8 cellular contexts compared by ENCODE assay signal in genomic region chr7:727104-727805, GRCh38. TPM values are rescaled to one million over a fixed set of nuclear protein-coding genes. Genes with fewer than 3 reads are reported as not detected.
DNase-seq lines count a peak whose midpoint lies in the region; ATAC-seq and TF ChIP-seq lines count a peak whose summit lies in the region.

PRKAR1B (minus strand) TSS chr7:727281; CDS start chr7:711505, 15,776 bp downstream.

- intact Hi-C loops in heart right ventricle (cut with DNase I), result loop anchor here in 3 of 10 donors (5.0 to 10.0 kb wide), 3 partner anchors 60 to 212 kb away; partner anchors contain the start of gene PDGFA (in 2 of the 3)

- H3K9me3 ChIP-seq in heart right ventricle, result no peaks in the 10 kb centered on the region

- H3K27ac ChIP-seq in heart right ventricle (peak within 1 kb of the TSS in 9 of 10 donors; percentile 73 to 86 (median 78)), rectal smooth muscle tissue (ENCODE audit: low read depth, low read length) (peak within 1 kb of the TSS; percentile 57)

- H3K4me1 ChIP-seq in heart right ventricle (peaks cover 9 to 46% (median 32%) of the 10 kb centered on the region in 9 donors), rectal smooth muscle tissue (ENCODE audit: control insufficient read depth, insufficient read depth, low read length) (peaks cover 6% of the 10 kb centered on the region)

- H3K4me3 ChIP-seq in heart right ventricle (peak within 1 kb of the TSS; percentile 50 to 96 (median 66)), rectal smooth muscle tissue (ENCODE audit: low read length) (peak within 1 kb of the TSS; percentile 87)

- H3K36me3 Mint-ChIP-seq in activated naive CD4-positive, alpha-beta T cell treated with anti-CD3 and anti-CD28 coated beads, Interleukin-2, amount 50 U/mL, for 72 hours, result peaks cover 29 to 38% of the 10 kb centered on the region in 2 donors

- H3K27ac Mint-ChIP-seq in activated naive CD4-positive, alpha-beta T cell treated with anti-CD3 and anti-CD28 coated beads, Interleukin-2, amount 50 U/mL, for 72 hours, result peak within 1 kb of the TSS; percentile 81 to 86

- ATAC-seq in HG02870 (IDR thresholded peaks at IDR 0.05; ENCODE audit: unreplicated experiment) (peak; percentile 41), heart right ventricle (no peak)
- ATAC-seq in activated naive CD4-positive, alpha-beta T cell treated with anti-CD3 and anti-CD28 coated beads, Interleukin-2, amount 50 U/mL, for 72 hours, result peak; percentile 42 to 71

- no peak for TF ChIP-seq CTCF in heart right ventricle (IDR thresholded peaks at IDR 0.05)

- DNase-seq in NCI-H82 (lab: John Stamatoyannopoulos, UW), result peak; percentile 39
- no peak for DNase-seq in NCI-H82 treated with DMSO at 0.1 percent for 48 hours (lab: John Stamatoyannopoulos, UW; ENCODE audit: unreplicated experiment)
- peak; percentile 72 for DNase-seq in NCI-H69 (lab: John Stamatoyannopoulos, UW)
- DNase-seq in activated naive CD4-positive, alpha-beta T cell treated with anti-CD3 and anti-CD28 coated beads, Interleukin-2, amount 50 U/mL, for 72 hours (ENCODE audit: low spot score in 2 of 2), result peak; percentile 36 to 54
- DNase-seq in heart right ventricle, result no peak
- DNase-seq in dedifferentiated amniotic fluid mesenchymal stem cell (ENCODE audit: extremely low spot score), result no peak

- H3K9ac ChIP-seq in rectal smooth muscle tissue (ENCODE audit: low read length), result peak within 1 kb of the TSS; percentile 81

- H3K36me3 ChIP-seq in heart right ventricle (peaks cover 0 to 32% (median 0%) of the 10 kb centered on the region in 9 donors), rectal smooth muscle tissue (ENCODE audit: control insufficient read depth, insufficient read depth, low read length) (peaks cover 6% of the 10 kb centered on the region)

- peaks cover 0 to 11% of the 10 kb centered on the region in 2 donors for H3K9me3 Mint-ChIP-seq in activated naive CD4-positive, alpha-beta T cell treated with anti-CD3 and anti-CD28 coated beads, Interleukin-2, amount 50 U/mL, for 72 hours

- 1% methylated on average over 44 to 65 of the region's 66 CpGs for WGBS in heart right ventricle, 2 donors

- H3K27me3 ChIP-seq in heart right ventricle, result no peaks in the 10 kb centered on the region
- H3K27me3 ChIP-seq in rectal smooth muscle tissue (ENCODE audit: control insufficient read depth, insufficient read depth, low read length), result no peaks in the 10 kb centered on the region

RNA-seq across cellular contexts. Expression of gene PRKAR1B, which starts in this region (rescaled TPM):
- total RNA-seq in activated naive CD4-positive, alpha-beta T cell treated with anti-CD3 and anti-CD28 coated beads, Interleukin-2, amount 50 U/mL, for 72 hours, result 10 to 100 TPM; 12.1 to 54.1 TPM
- total RNA-seq in heart right ventricle, result 10 to 100 TPM; 14.5 to 24.5 (median 21.2) TPM
- polyA plus RNA-seq in heart right ventricle, result 10 to 100 TPM in 1 of 2 donors, 1 to 10 TPM in 1; 5.0 to 15.7 TPM

Comparison
In these comparisons a context has a peak if more than half of its experiments do, and no peak if none do; other contexts are left out.
1. DNase-seq: peak in NCI-H82 (single experiment), NCI-H69 (single experiment) and activated naive CD4-positive, alpha-beta T cell treated with anti-CD3 and anti-CD28 coated beads, Interleukin-2, amount 50 U/mL, for 72 hours (2 of 2); none in NCI-H82 treated with DMSO at 0.1 percent for 48 hours (single experiment), heart right ventricle (0 of 2) and dedifferentiated amniotic fluid mesenchymal stem cell (single experiment).
2. ATAC-seq: peak in HG02870 (single experiment) and activated naive CD4-positive, alpha-beta T cell treated with anti-CD3 and anti-CD28 coated beads, Interleukin-2, amount 50 U/mL, for 72 hours (2 of 2); none in heart right ventricle (0 of 8).